Comparison of ENCODE assay signal across 10 cellular contexts in genomic region chr12:66035289-66035961, GRCh38.
A peak's percentile ranks its signal among the peaks of the same experiment; 100 is the strongest.
DNase-seq lines count a peak whose midpoint lies in the region; TF ChIP-seq lines count a peak whose summit lies in the region.
"Had no signal": no experiment of that assay in that cellular context is flagged by ENCODE, and none has a peak within 500 bp of the region (broad histone marks: within the 10 kb centered on the region; RNA-seq: fewer than 3 reads in every experiment).

No MANE protein-coding gene starts in this region.

- WGBS in mammary epithelial cell (ENCODE audit: low coverage, missing lambda C conversion rate) = 36% methylated on average over 4 of the region's 4 CpGs
- WGBS in trophoblast cell (ENCODE audit: extremely low coverage, insufficient coverage, insufficient read length) = no CpG with 5 or more reads among the region's 4 CpGs
- WGBS in esophagus squamous epithelium, 2 donors = 46 to 47% methylated on average over 4 of the region's 4 CpGs

- TF ChIP-seq CTCF in mammary epithelial cell (conservative IDR thresholded peaks at IDR 0.05 in 1 of 2, IDR thresholded peaks at IDR 0.05 in 1 of 2; ENCODE audit: extremely low read depth in 1 of 2, insufficient read depth in 1 of 2, low read depth in 1 of 2, low read length in 2 of 2) = peak; percentile 55 to 74
- peak in 3 of 6 experiments; percentile 24 to 38 (median 26) for TF ChIP-seq CTCF in esophagus squamous epithelium (IDR thresholded peaks at IDR 0.05)

- H2AK5ac ChIP-seq in trophoblast cell (ENCODE audit: low read length) = no peak overlapping the region

- in situ Hi-C loops in mammary epithelial cell (cut with MboI; ENCODE audit: low sequenced_read_pairs in 2 of 2) = no loop called here

- H3K9me3 ChIP-seq in mammary epithelial cell (replicated peaks; ENCODE audit: insufficient read depth, low read length) (no peaks in the 10 kb centered on the region), trophoblast cell (ENCODE audit: insufficient read depth, low read depth, low read length) (no peaks in the 10 kb centered on the region), esophagus squamous epithelium (no peaks in the 10 kb centered on the region)
- H3K9me3 ChIP-seq: BLaER1 had no signal

- no peak overlapping the region for H3K4ac ChIP-seq in trophoblast cell (ENCODE audit: low read depth, low read length)

- no peak overlapping the region for H3K14ac ChIP-seq in trophoblast cell (ENCODE audit: low read length)

- H3K23ac ChIP-seq in trophoblast cell (ENCODE audit: low read length) = no peak overlapping the region

- no peak overlapping the region for H4K12ac ChIP-seq in trophoblast cell (ENCODE audit: low read depth, low read length)

- no peak overlapping the region for H3K18ac ChIP-seq in trophoblast cell (ENCODE audit: low read length)

- H4K8ac ChIP-seq in trophoblast cell (ENCODE audit: low read depth, low read length) = no peak overlapping the region

- dilution Hi-C loops in mammary epithelial cell (cut with HindIII; ENCODE audit: low sequenced_read_pairs) = no loop called here

- no peaks in the 10 kb centered on the region for H3K79me2 ChIP-seq in mammary epithelial cell (ENCODE audit: insufficient read depth, low read length)
- H3K79me2 ChIP-seq in trophoblast cell (ENCODE audit: control insufficient read depth, insufficient read depth, low read length, poor library complexity) = no peaks in the 10 kb centered on the region

- H3K4me1 ChIP-seq in mammary epithelial cell (ENCODE audit: insufficient read depth, low read length) = peaks cover 19% of the 10 kb centered on the region
- peaks cover 3 to 6% of the 10 kb centered on the region in 2 experiments for H3K4me1 ChIP-seq in trophoblast cell (ENCODE audit: control insufficient read depth in 1 of 2, insufficient read depth in 2 of 2, low read length in 2 of 2)
- peaks cover 0 to 6% (median 4%) of the 10 kb centered on the region in 3 donors for H3K4me1 ChIP-seq in esophagus squamous epithelium

- no peak for TF ChIP-seq POLR2A in esophagus squamous epithelium (IDR thresholded peaks at IDR 0.05)

- no peak overlapping the region for H2BK12ac ChIP-seq in trophoblast cell (ENCODE audit: low read length)

- H3K4me3 ChIP-seq in mammary epithelial cell (replicated peaks in 1 of 3; ENCODE audit: insufficient read depth in 1 of 3, low read depth in 2 of 3, low read length in 3 of 3) (no peak overlapping the region), trophoblast cell (ENCODE audit: low read depth, low read length) (no peak overlapping the region), esophagus squamous epithelium (no peak overlapping the region)
- H3K4me3 ChIP-seq: BLaER1 had no signal

- peak overlapping the region; percentile 26 for H2BK120ac ChIP-seq in trophoblast cell (ENCODE audit: insufficient read depth, low read length, poor library complexity)

- H3K9ac ChIP-seq in mammary epithelial cell (ENCODE audit: insufficient read depth, low read length) (no peak overlapping the region), trophoblast cell (ENCODE audit: low read length) (no peak overlapping the region)
- H3K9ac ChIP-seq: BLaER1 had no signal

- no peak overlapping the region for H4K91ac ChIP-seq in trophoblast cell (ENCODE audit: low read depth, low read length)

- H3K27me3 ChIP-seq in mammary epithelial cell (ENCODE audit: insufficient read depth, low read length) (no peaks in the 10 kb centered on the region), trophoblast cell (ENCODE audit: insufficient read depth, low read length) (no peaks in the 10 kb centered on the region), esophagus squamous epithelium (peaks cover 0 to 8% (median 0%) of the 10 kb centered on the region in 4 donors)
- H3K27me3 ChIP-seq: BLaER1 had no signal

- no peaks in the 10 kb centered on the region for H4K20me1 ChIP-seq in mammary epithelial cell (ENCODE audit: insufficient read depth, low read length)
- H4K20me1 ChIP-seq: BLaER1 had no signal

- CTCF ChIA-PET in mammary epithelial cell (lab: Charles Lee; ENCODE audit: low non-redundant PET) = interaction anchor here (0.6 to 0.8 kb wide), 2 partner anchors 336 to 724 kb away, joined by 3 to 5 read pairs; no protein-coding TSS in a partner anchor

- H3K36me3 ChIP-seq in mammary epithelial cell (ENCODE audit: insufficient read depth, low read length) = no peaks in the 10 kb centered on the region
- H3K36me3 ChIP-seq in trophoblast cell (ENCODE audit: control insufficient read depth in 1 of 2, insufficient read depth in 2 of 2, low read length in 2 of 2) = no peaks in the 10 kb centered on the region
- no peaks in the 10 kb centered on the region for H3K36me3 ChIP-seq in esophagus squamous epithelium
- H3K36me3 ChIP-seq: BLaER1 had no signal

- peak overlapping the region; percentile 26 for H3K27ac ChIP-seq in mammary epithelial cell (ENCODE audit: insufficient read depth, low read depth, low read length)
- H3K27ac ChIP-seq in trophoblast cell (ENCODE audit: low read depth, low read length) = peak overlapping the region; percentile 30
- no peak overlapping the region for H3K27ac ChIP-seq in esophagus squamous epithelium
- H3K27ac ChIP-seq: BLaER1 had no signal

- H2AFZ ChIP-seq in mammary epithelial cell (ENCODE audit: low read depth, low read length) (no peak overlapping the region), trophoblast cell (ENCODE audit: insufficient read depth, low read length, poor library complexity) (no peak overlapping the region)

- H3K4me2 ChIP-seq in mammary epithelial cell (ENCODE audit: insufficient read depth, low read depth, low read length) (no peak overlapping the region), trophoblast cell (ENCODE audit: low read length) (no peak overlapping the region)
- H3K4me2 ChIP-seq: BLaER1 had no signal

- DNase-seq in DMS 273 (lab: John Stamatoyannopoulos, UW; ENCODE audit: unreplicated experiment) = peak; percentile 39
- no peak for DNase-seq in DMS 273 treated with DMSO at 0.1 percent for 48 hours (lab: John Stamatoyannopoulos, UW)
- peak; percentile 71 for DNase-seq in NAMALWA (ENCODE audit: low spot score)
- DNase-seq in mammary epithelial cell = peak; percentile 52
- peak in 1 of 2 donors; percentile 45 for DNase-seq in trophoblast cell
- no peak for DNase-seq in posterior vena cava (ENCODE audit: low spot score)
- no peak for DNase-seq in esophagus squamous epithelium (lab: John Stamatoyannopoulos, UW)
- no peak for DNase-seq in activated T-cell treated with anti-CD3 and anti-CD28 coated beads, Interleukin-2, amount 50 U/mL, for 1 hour
- DNase-seq: T-helper 9 cell had no signal

- peak overlapping the region; percentile 6 for H2BK5ac ChIP-seq in trophoblast cell (ENCODE audit: low read depth, low read length, poor library complexity)

- intact Hi-C loops in mammary epithelial cell (cut with micrococcal nuclease) (loop anchor here (1.0 to 5.0 kb wide), 4 partner anchors 63 to 728 kb away; no protein-coding TSS in a partner anchor), posterior vena cava (cut with DNase I) (no loop called here), esophagus squamous epithelium (cut with DNase I) (no loop called here)

- peaks cover 5% of the 10 kb centered on the region for H3K79me1 ChIP-seq in trophoblast cell (ENCODE audit: low read length)

- no TSS peak for BruUV-seq in mammary epithelial cell (replicated peaks; lab: Mats Ljungman, UMichigan)

Comparison
In these comparisons a context has a peak if more than half of its experiments do, and no peak if none do; other contexts are left out.
1. DNase-seq: peak in DMS 273 (single experiment), NAMALWA (single experiment) and mammary epithelial cell (single experiment); none in DMS 273 treated with DMSO at 0.1 percent for 48 hours (single experiment), posterior vena cava (single experiment), esophagus squamous epithelium (single experiment) and activated T-cell treated with anti-CD3 and anti-CD28 coated beads, Interleukin-2, amount 50 U/mL, for 1 hour (single experiment).
2. H3K27ac ChIP-seq: peak in mammary epithelial cell (single experiment) and trophoblast cell (single experiment); none in esophagus squamous epithelium (0 of 4).